1 cellular context compared by ENCODE assay signal in genomic region chr7:134316539-134317344, GRCh38.
TF ChIP-seq lines count a peak whose summit lies in the region.

Gene SLC35B4, minus strand, starts transcription at chr7:134316930. Its CDS starts 179 bp downstream, at chr7:134316751.

TF ChIP-seq in K562, 482 proteins besides CTCF, POLR2A, EP300 and RAD21 (continued from another document and continues in another):
- TF ChIP-seq ZNF740 (CRISPR knock-in tag; IDR thresholded peaks at IDR 0.05): 0 out of 2 replicates have a peak, but pooled peaks have one; percentile 29
- no peak for TF ChIP-seq ZNF740 (tag; IDR thresholded peaks at IDR 0.05)
- peak; percentile 85 for TF ChIP-seq ETV1 (tag; conservative IDR thresholded peaks at IDR 0.05; ENCODE audit: low read depth)
- TF ChIP-seq ZNF57 (CRISPR knock-in tag; IDR thresholded peaks at IDR 0.05): no peak
- no peak for TF ChIP-seq CBX2 (IDR thresholded peaks at IDR 0.05; ENCODE audit: insufficient read depth, low read length, poor library complexity, severe bottlenecking)
- TF ChIP-seq E2F8 (IDR thresholded peaks at IDR 0.05; ENCODE audit: low read depth, partially characterized antibody): peak; percentile 71
- peak; percentile 80 for TF ChIP-seq PHF20 (IDR thresholded peaks at IDR 0.05; ENCODE audit: partially characterized antibody)
- TF ChIP-seq ZBTB49 (CRISPR knock-in tag; IDR thresholded peaks at IDR 0.05; ENCODE audit: borderline replicate concordance): 0 out of 2 replicates have a peak, but pooled peaks have one; percentile 66
- TF ChIP-seq EGR1 (conservative IDR thresholded peaks at IDR 0.05): peak; percentile 90
- no peak for TF ChIP-seq HSF4 (CRISPR knock-in tag; IDR thresholded peaks at IDR 0.05; ENCODE audit: borderline replicate concordance)
- TF ChIP-seq MITF (IDR thresholded peaks at IDR 0.05): peak; percentile 46; the same call in 1 of the 2 replicates
- peak in 1 of 2 experiments; percentile 91; a peak in 2 of 4 replicates for TF ChIP-seq ZNF639 (CRISPR knock-in tag; conservative IDR thresholded peaks at IDR 0.05 in 1 of 2, IDR thresholded peaks at IDR 0.05 in 1 of 2)
- peak; percentile 42 for TF ChIP-seq ZBTB9 (CRISPR knock-in tag; IDR thresholded peaks at IDR 0.05)
- peak; percentile 77 for TF ChIP-seq MYC (IDR thresholded peaks at IDR 0.05; ENCODE audit: low read depth, low read length)
- TF ChIP-seq MYC (CRISPR knock-in tag; IDR thresholded peaks at IDR 0.05; ENCODE audit: borderline replicate concordance, low read depth): peak; percentile 73; the same call in 1 of the 2 replicates
- TF ChIP-seq FOXA3 (CRISPR knock-in tag; conservative IDR thresholded peaks at IDR 0.05 in 1 of 2, IDR thresholded peaks at IDR 0.05 in 1 of 2): peak in 1 of 2 experiments; percentile 74; a peak in 1 of 4 replicates
- 0 out of 2 replicates have a peak, but pooled peaks have one; percentile 39 for TF ChIP-seq IRF1 (CRISPR knock-in tag; IDR thresholded peaks at IDR 0.05; ENCODE audit: borderline replicate concordance)
- peak; percentile 95 for TF ChIP-seq ZNF766 (CRISPR knock-in tag; conservative IDR thresholded peaks at IDR 0.05)
- TF ChIP-seq CEBPB (tag; IDR thresholded peaks at IDR 0.05): peak; percentile 48; the same call in 1 of the 2 replicates
- peak; percentile 72; the same call in 1 of the 2 replicates for TF ChIP-seq TOE1 (IDR thresholded peaks at IDR 0.05; ENCODE audit: borderline replicate concordance)
- peak; percentile 97; the same call in 1 of the 2 replicates for TF ChIP-seq TOE1 (CRISPR knock-in tag; IDR thresholded peaks at IDR 0.05; ENCODE audit: borderline replicate concordance, low read depth)
- TF ChIP-seq ARID2 (IDR thresholded peaks at IDR 0.05): no peak
- TF ChIP-seq MAX (CRISPR knock-in tag; IDR thresholded peaks at IDR 0.05): peak; percentile 89
- peak in 1 of 2 experiments; percentile 94; a peak in 2 of 4 replicates for TF ChIP-seq KDM4B (IDR thresholded peaks at IDR 0.05; ENCODE audit: borderline replicate concordance in 2 of 2, low read depth in 1 of 2)
- peak; percentile 79 for TF ChIP-seq HMGN3 (IDR thresholded peaks at IDR 0.05; ENCODE audit: borderline replicate concordance, extremely low read depth, insufficient read length, low read depth, low read length)
- no peak for TF ChIP-seq ZC3H11A (IDR thresholded peaks at IDR 0.05; ENCODE audit: low read depth, low read length)
- peak; percentile 70 for TF ChIP-seq HNRNPLL (IDR thresholded peaks at IDR 0.05; ENCODE audit: low read depth, low read length, poor library complexity, severe bottlenecking)
- peak; percentile 97 for TF ChIP-seq MTA1 (IDR thresholded peaks at IDR 0.05; ENCODE audit: borderline replicate concordance)
- TF ChIP-seq USF1 (CRISPR knock-in tag; IDR thresholded peaks at IDR 0.05): peak; percentile 53; the same call in 1 of the 2 replicates
- peak; percentile 83 for TF ChIP-seq ZNF134 (CRISPR knock-in tag; conservative IDR thresholded peaks at IDR 0.05)
- TF ChIP-seq OTX1 (CRISPR knock-in tag; IDR thresholded peaks at IDR 0.05): no peak
- peak; percentile 51 for TF ChIP-seq TAF1 (IDR thresholded peaks at IDR 0.05; ENCODE audit: control insufficient read depth, extremely low read depth, insufficient read depth, low read length, severe bottlenecking)
- no peak for TF ChIP-seq MED1 (CRISPR knock-in tag; IDR thresholded peaks at IDR 0.05; ENCODE audit: borderline replicate concordance)
- no peak for TF ChIP-seq ZNF609 (CRISPR knock-in tag; IDR thresholded peaks at IDR 0.05; ENCODE audit: borderline replicate concordance)
- peak in 1 of 2 experiments; percentile 56; a peak in 2 of 4 replicates for TF ChIP-seq TBL1XR1 (IDR thresholded peaks at IDR 0.05; ENCODE audit: low read length in 2 of 2)
- TF ChIP-seq SIN3A (IDR thresholded peaks at IDR 0.05; ENCODE audit: borderline replicate concordance in 2 of 2, control insufficient read depth in 1 of 2, low read depth in 2 of 2, low read length in 2 of 2): peak; percentile 35 to 47; a peak in 1 of 4 replicates
- TF ChIP-seq TCF7L2 (IDR thresholded peaks at IDR 0.05; ENCODE audit: low read depth, low read length): no peak; the same call in 1 of the 2 replicates
- peak; percentile 26 for TF ChIP-seq SAP30 (IDR thresholded peaks at IDR 0.05; ENCODE audit: borderline replicate concordance, insufficient read depth, low read depth, low read length, poor library complexity, severe bottlenecking)
- TF ChIP-seq RBM15 (IDR thresholded peaks at IDR 0.05; ENCODE audit: insufficient read depth, low read length): 0 out of 2 replicates have a peak, but pooled peaks have one; percentile 50
- TF ChIP-seq TRIM28 (IDR thresholded peaks at IDR 0.05): no peak
- peak; percentile 73 for TF ChIP-seq C11orf30 (IDR thresholded peaks at IDR 0.05; ENCODE audit: low read depth)
- peak in 1 of 2 experiments; percentile 60; a peak in 1 of 4 replicates for TF ChIP-seq SRF (CRISPR knock-in tag; IDR thresholded peaks at IDR 0.05)
- peak; percentile 44; the same call in 1 of the 2 replicates for TF ChIP-seq LARP7 (IDR thresholded peaks at IDR 0.05)
- TF ChIP-seq BHLHE40 (IDR thresholded peaks at IDR 0.05; ENCODE audit: low read length): peak; percentile 43
- TF ChIP-seq TEAD1 (CRISPR knock-in tag; IDR thresholded peaks at IDR 0.05): peak; percentile 63 to 66; a peak in 3 of 4 replicates
- TF ChIP-seq ZNF347 (CRISPR knock-in tag; IDR thresholded peaks at IDR 0.05; ENCODE audit: low read depth): no peak
- TF ChIP-seq NR2C1 (IDR thresholded peaks at IDR 0.05): peak; percentile 84
- peak; percentile 94 for TF ChIP-seq NR2C1 (tag; IDR thresholded peaks at IDR 0.05)
